8 cellular contexts compared by ENCODE assay signal in the genomic region with DNA sequence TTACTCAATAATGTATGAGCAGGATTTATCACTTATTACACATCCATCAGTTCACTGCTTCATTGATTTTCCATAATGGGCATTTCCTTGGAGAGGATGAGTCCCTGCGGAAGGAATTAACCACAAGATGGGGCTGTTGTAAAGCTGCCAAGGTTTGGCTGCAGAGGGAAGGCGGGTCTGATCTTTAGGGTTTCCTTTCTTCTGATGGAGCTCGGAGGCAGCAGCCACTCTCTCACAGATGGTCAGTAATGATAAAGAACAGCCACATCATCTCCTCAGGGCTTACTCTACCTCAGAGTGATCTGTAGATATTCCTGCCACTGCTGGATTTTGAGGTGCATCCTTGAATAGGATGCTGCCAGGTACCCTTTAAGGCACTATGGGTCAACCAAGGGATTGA.
DNase-seq lines count a peak whose midpoint lies in the region; FAIRE-seq and TF ChIP-seq lines count a peak whose summit lies in the region.

No MANE protein-coding gene starts in this region.

- DNase-seq in D721Med (ENCODE audit: insufficient read length, low spot score) (no peak), HuH-7 (ENCODE audit: low spot score) (peak; percentile 53), iPS DF 19.7 (ENCODE audit: low read depth, low spot score) (peak; percentile 23), activated gamma-delta T cell treated with Interleukin-2 at 50 U/mL for 16 hours (no peak), NCI-H187 (lab: John Stamatoyannopoulos, UW) (no peak)
- no peak for DNase-seq in activated CD4-positive, alpha-beta T cell treated with anti-CD3 and anti-CD28 coated beads, Interleukin-2, amount 50 U/mL, for 1 hour
- no peak for DNase-seq in activated CD4-positive, alpha-beta T cell treated with anti-CD3 and anti-CD28 coated beads, Interleukin-2, amount 10 ng/mL, durations not matched to agents 24 days and 14 days

- intact Hi-C loops in activated CD4-positive, alpha-beta T cell treated with anti-CD3 and anti-CD28 coated beads, Interleukin-2, amount 10 ng/mL, durations not matched to agents 24 days and 14 days (cut with micrococcal nuclease) = no loop called here

- H3K4me3 Mint-ChIP-seq in activated CD4-positive, alpha-beta T cell treated with anti-CD3 and anti-CD28 coated beads, Interleukin-2, amount 10 ng/mL, durations not matched to agents 24 days and 14 days = no peak overlapping the region

- no peaks in the 10 kb centered on the region for H3K9me3 ChIP-seq in SU-DHL-6 (ENCODE audit: insufficient read depth, low read length)

- peaks cover under 1% of the 10 kb centered on the region for H3K36me3 Mint-ChIP-seq in activated CD4-positive, alpha-beta T cell treated with anti-CD3 and anti-CD28 coated beads, Interleukin-2, amount 10 ng/mL, durations not matched to agents 24 days and 14 days (ENCODE audit: low read depth)

- H3K4me1 Mint-ChIP-seq in activated CD4-positive, alpha-beta T cell treated with anti-CD3 and anti-CD28 coated beads, Interleukin-2, amount 10 ng/mL, durations not matched to agents 24 days and 14 days = no peaks in the 10 kb centered on the region

- no peak overlapping the region for H3K27ac Mint-ChIP-seq in activated CD4-positive, alpha-beta T cell treated with anti-CD3 and anti-CD28 coated beads, Interleukin-2, amount 10 ng/mL, durations not matched to agents 24 days and 14 days

- no peak overlapping the region for H3K27ac ChIP-seq in SU-DHL-6 (ENCODE audit: low read depth, low read length)

- no peaks in the 10 kb centered on the region for H3K9me3 Mint-ChIP-seq in activated CD4-positive, alpha-beta T cell treated with anti-CD3 and anti-CD28 coated beads, Interleukin-2, amount 10 ng/mL, durations not matched to agents 24 days and 14 days

- no peaks in the 10 kb centered on the region for H4K20me1 ChIP-seq in SU-DHL-6 (ENCODE audit: low read depth, low read length)

- H3K4me2 ChIP-seq in SU-DHL-6 (ENCODE audit: low read depth, low read length, poor library complexity, severe bottlenecking) = no peak overlapping the region

- no peaks in the 10 kb centered on the region for H3F3A ChIP-seq in SU-DHL-6 (ENCODE audit: insufficient read depth)

- H3K27me3 ChIP-seq in SU-DHL-6 (ENCODE audit: low read length) = no peaks in the 10 kb centered on the region

- H2AFZ ChIP-seq in SU-DHL-6 (ENCODE audit: low read depth, low read length, severe bottlenecking) = no peak overlapping the region

- H3K36me3 ChIP-seq in SU-DHL-6 (ENCODE audit: low read length) = peaks cover 6% of the 10 kb centered on the region; the same call in 1 of the 2 replicates

- H3K4me3 ChIP-seq in SU-DHL-6 (ENCODE audit: insufficient read depth, low read length, poor library complexity, severe bottlenecking) = no peak overlapping the region

- H3K27me3 Mint-ChIP-seq in activated CD4-positive, alpha-beta T cell treated with anti-CD3 and anti-CD28 coated beads, Interleukin-2, amount 10 ng/mL, durations not matched to agents 24 days and 14 days = no peaks in the 10 kb centered on the region

- H3K9me2 ChIP-seq in SU-DHL-6 (replicated peaks; ENCODE audit: insufficient read depth, low read length) = no peaks in the 10 kb centered on the region

- FAIRE-seq in D721Med (lab: Jason Lieb, UNC) = no peak

- no peak overlapping the region for H3K9ac ChIP-seq in SU-DHL-6 (ENCODE audit: low read length)

- no peaks in the 10 kb centered on the region for H3K79me2 ChIP-seq in SU-DHL-6 (ENCODE audit: insufficient read depth, low read length)

- peak; percentile 85 for TF ChIP-seq CTCF in D721Med (IDR thresholded peaks at IDR 0.05; ENCODE audit: insufficient read depth, missing control alignments)
- TF ChIP-seq CTCF in SU-DHL-6 (IDR thresholded peaks at IDR 0.05; ENCODE audit: insufficient read depth, low read length, poor library complexity, severe bottlenecking) = peak; percentile 11

Comparison
In these comparisons a context has a peak if more than half of its experiments do, and no peak if none do; other contexts are left out.
1. DNase-seq: peak in HuH-7 (single experiment) and iPS DF 19.7 (single experiment); none in D721Med (single experiment), activated CD4-positive, alpha-beta T cell treated with anti-CD3 and anti-CD28 coated beads, Interleukin-2, amount 50 U/mL, for 1 hour (single experiment), activated CD4-positive, alpha-beta T cell treated with anti-CD3 and anti-CD28 coated beads, Interleukin-2, amount 10 ng/mL, durations not matched to agents 24 days and 14 days (single experiment), activated gamma-delta T cell treated with Interleukin-2 at 50 U/mL for 16 hours (single experiment) and NCI-H187 (0 of 2).